8 cellular contexts compared by ENCODE assay signal in the genomic region with DNA sequence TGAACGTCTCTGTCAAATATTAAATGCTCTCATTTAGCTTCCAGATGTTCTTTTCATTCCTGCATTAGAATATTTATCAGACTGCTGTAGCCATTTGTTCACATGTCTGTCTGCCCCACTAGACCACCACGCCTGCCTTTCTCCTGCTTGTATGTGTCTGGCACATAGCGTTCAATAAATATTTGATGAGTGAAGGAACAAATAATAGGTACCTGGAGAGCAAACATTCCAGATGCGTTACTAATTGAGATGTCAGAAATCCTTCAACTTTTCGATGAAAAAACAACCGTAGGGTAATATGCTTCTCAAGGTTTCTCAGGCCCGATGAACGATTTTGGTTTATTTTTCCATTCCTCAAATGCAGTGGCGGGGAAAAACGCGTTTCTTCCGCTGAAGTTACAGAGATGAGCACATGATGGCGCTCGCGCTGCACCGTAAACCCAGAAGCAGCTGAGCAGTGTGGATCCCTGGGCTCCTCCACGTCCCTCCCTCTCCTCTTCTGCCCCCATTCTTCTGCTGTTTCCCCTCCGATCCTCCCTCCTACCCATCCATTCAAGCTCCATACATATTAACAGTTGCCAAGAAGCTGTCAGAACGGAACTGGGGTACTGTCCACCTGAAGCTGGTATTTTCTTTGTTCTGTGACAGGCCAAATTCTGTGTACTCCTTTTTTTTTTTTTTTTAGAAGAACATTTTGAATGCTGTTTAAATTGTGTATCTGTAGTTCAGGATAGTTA.
DNase-seq lines count a peak whose midpoint lies in the region; ATAC-seq, FAIRE-seq and TF ChIP-seq lines count a peak whose summit lies in the region.

No MANE protein-coding gene starts in this region.

- FAIRE-seq in small intestine (lab: Jason Lieb, UNC) = no peak

- 7 to 13% (median 12%) methylated on average over 19 of the region's 19 CpGs for WGBS in small intestine, 3 donors

- TF ChIP-seq CTCF in brain microvascular endothelial cell (IDR thresholded peaks at IDR 0.05; ENCODE audit: low read depth, low read length, missing control alignments) = peak; percentile 86

- no peaks in the 10 kb centered on the region for H3K9me3 ChIP-seq in small intestine (ENCODE audit: control insufficient read depth, low read depth)

- in situ Hi-C loops in brain microvascular endothelial cell (cut with HindIII; ENCODE audit: low pct_ligation_motif_present, low sequenced_read_pairs) = no loop called here

- H3K4me3 ChIP-seq in brain microvascular endothelial cell (ENCODE audit: low read depth, low read length) (peak overlapping the region; percentile 50), small intestine (ENCODE audit: low read depth in 1 of 2, low read length in 2 of 2) (no peak overlapping the region)

- DNase-seq in DMS53 (lab: John Stamatoyannopoulos, UW) (peak; percentile 63), NCI-H510A (lab: John Stamatoyannopoulos, UW) (peak; percentile 31), brain microvascular endothelial cell (peak; percentile 75), iPS-NIHi7 (ENCODE audit: extremely low spot score) (peak; percentile 88), small intestine (peak; percentile 20), T1000 (lab: John Stamatoyannopoulos, UW) (no peak)

- H3K36me3 ChIP-seq in brain microvascular endothelial cell (replicated peaks) (no peaks in the 10 kb centered on the region), small intestine (ENCODE audit: control insufficient read depth in 2 of 2, insufficient read depth in 2 of 2, low read length in 2 of 2) (no peaks in the 10 kb centered on the region)

- no peaks in the 10 kb centered on the region for H3K27me3 ChIP-seq in brain microvascular endothelial cell (replicated peaks)
- no peaks in the 10 kb centered on the region for H3K27me3 ChIP-seq in small intestine (ENCODE audit: control insufficient read depth in 2 of 2, insufficient read depth in 2 of 2, low read length in 2 of 2)

- H3K4me1 ChIP-seq in small intestine (ENCODE audit: control insufficient read depth in 2 of 2, insufficient read depth in 1 of 2, low read depth in 1 of 2, low read length in 1 of 2) = no peaks in the 10 kb centered on the region

- H3K27ac ChIP-seq in brain microvascular endothelial cell (no peak overlapping the region), small intestine (ENCODE audit: low read depth in 1 of 2, low read length in 1 of 2) (no peak overlapping the region)

- peak; percentile 78 for ATAC-seq in HG02610 (IDR thresholded peaks at IDR 0.05; ENCODE audit: unreplicated experiment)
- ATAC-seq in GM19455 (IDR thresholded peaks at IDR 0.05; ENCODE audit: unreplicated experiment) = no peak
